16 cellular contexts compared by ENCODE assay signal in genomic region chr2:65483763-65484162, GRCh38.
"Had no signal": no experiment of that assay in that cellular context is flagged by ENCODE, and none has a peak within 500 bp of the region (broad histone marks: within the 10 kb centered on the region; RNA-seq: fewer than 3 reads in every experiment).

No MANE protein-coding gene starts in this region.

- DNase-seq: activated CD4-positive, alpha-beta T cell treated with anti-CD3 and anti-CD28 coated beads, Interleukin-2, amount 50 U/mL, for 4 hours; activated gamma-delta T cell treated with Interleukin-2 at 50 U/mL for 16 hours; adrenal gland; effector CD8-positive, alpha-beta T cell; heart right ventricle; immature natural killer cell; mesendoderm; naive thymus-derived CD4-positive, alpha-beta T cell; ovary; sigmoid colon; spleen; stimulated activated naive CD4-positive, alpha-beta T cell had no signal

- H3K9me3 ChIP-seq: adrenal gland, ovary, sigmoid colon had no signal

- ATAC-seq: activated naive CD4-positive, alpha-beta T cell treated with anti-CD3 and anti-CD28 coated beads, Interleukin-2, amount 50 U/mL, for 72 hours; esophagus mucosa; heart right ventricle; naive thymus-derived CD4-positive, alpha-beta T cell had no signal

- H3K27me3 ChIP-seq: adrenal gland, cardiac muscle cell, heart right ventricle, neural progenitor cell, ovary, sigmoid colon had no signal

- H3K36me3 ChIP-seq: adrenal gland, cardiac muscle cell, heart right ventricle, neural progenitor cell, ovary, sigmoid colon, spleen had no signal

- H3K4me1 ChIP-seq: adrenal gland, neural progenitor cell, sigmoid colon had no signal

- H3K4me3 ChIP-seq: adrenal gland, cardiac muscle cell, heart right ventricle, neural progenitor cell, ovary, sigmoid colon, spleen had no signal

- H3K27ac ChIP-seq: adrenal gland, cardiac muscle cell, heart right ventricle, neural progenitor cell, ovary, sigmoid colon, spleen had no signal
